In the genomic region with DNA sequence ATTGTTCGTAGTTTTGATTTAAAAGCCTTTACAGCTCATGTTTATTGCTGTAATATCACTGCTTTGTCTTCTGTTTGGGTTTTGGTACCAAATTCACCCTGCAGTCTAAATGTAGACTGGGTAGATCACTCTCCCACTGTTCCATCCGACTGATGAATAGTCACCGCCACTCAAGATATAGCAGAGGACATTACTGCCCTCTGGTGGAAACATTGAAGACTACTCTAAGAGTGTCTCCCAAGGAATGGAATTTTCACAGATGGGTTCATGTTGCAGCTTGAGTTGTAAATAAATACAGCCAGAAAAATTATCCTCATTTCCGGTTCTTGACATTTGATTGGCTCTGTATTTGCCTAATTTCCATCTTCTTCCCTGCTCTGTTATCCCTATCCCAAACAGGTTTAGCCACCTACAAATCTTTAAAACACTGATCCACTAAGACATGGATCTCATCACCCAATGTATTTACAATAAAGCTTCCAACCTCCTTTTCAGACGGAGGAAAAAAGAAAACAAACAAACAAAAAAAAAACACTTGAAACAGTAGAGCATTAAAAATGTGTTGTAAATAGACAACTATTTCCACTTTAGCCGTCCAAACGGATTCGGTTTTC, we compare ENCODE assay signal across 9 cellular contexts.
DNase-seq lines count a peak whose midpoint lies in the region; ATAC-seq and TF ChIP-seq lines count a peak whose summit lies in the region.
"Had no signal": no experiment of that assay in that cellular context is flagged by ENCODE, and none has a peak within 500 bp of the region (broad histone marks: within the 10 kb centered on the region; RNA-seq: fewer than 3 reads in every experiment).

No MANE protein-coding gene starts in this region.

- no peaks in the 10 kb centered on the region for H3K27me3 Mint-ChIP-seq in activated naive CD4-positive, alpha-beta T cell treated with anti-CD3 and anti-CD28 coated beads for 36 hours (ENCODE audit: low read depth)
- H3K27me3 Mint-ChIP-seq: memory B cell had no signal

- H3K9me3 ChIP-seq in tibial nerve, result no peaks in the 10 kb centered on the region

- CTCF ChIA-PET in activated naive CD4-positive, alpha-beta T cell treated with anti-CD3 and anti-CD28 coated beads for 36 hours (lab: Charles Lee), result interaction anchor here (0.6 to 3.0 kb wide), 6 partner anchors 10 to 776 kb away, joined by 3 to 10 read pairs (median 4); no protein-coding TSS in a partner anchor

- no peak overlapping the region for H3K4me3 ChIP-seq in tibial nerve

- 23 to 25% methylated on average over 8 of the region's 8 CpGs for WGBS in tibial nerve, 2 donors

- peaks cover 0 to 7% (median 0%) of the 10 kb centered on the region in 4 donors for H3K4me1 ChIP-seq in tibial nerve

- H3K4me3 Mint-ChIP-seq in activated naive CD4-positive, alpha-beta T cell treated with anti-CD3 and anti-CD28 coated beads for 36 hours, result no peak overlapping the region
- H3K4me3 Mint-ChIP-seq: memory B cell had no signal

- H3K27ac Mint-ChIP-seq in activated naive CD4-positive, alpha-beta T cell treated with anti-CD3 and anti-CD28 coated beads for 36 hours, result no peak overlapping the region
- H3K27ac Mint-ChIP-seq: memory B cell had no signal

- H3K36me3 Mint-ChIP-seq in activated naive CD4-positive, alpha-beta T cell treated with anti-CD3 and anti-CD28 coated beads for 36 hours (ENCODE audit: low read depth), result no peaks in the 10 kb centered on the region
- H3K36me3 Mint-ChIP-seq: memory B cell had no signal

- TF ChIP-seq CTCF in tibial nerve (IDR thresholded peaks at IDR 0.05), result peak; percentile 58 to 80 (median 73)

- peak; percentile 88 for ATAC-seq in GM21717 (IDR thresholded peaks at IDR 0.05; ENCODE audit: unreplicated experiment)

- no peaks in the 10 kb centered on the region for H3K27me3 ChIP-seq in tibial nerve

- H3K27ac ChIP-seq in tibial nerve, result no peak overlapping the region

- no peaks in the 10 kb centered on the region for H3K4me1 Mint-ChIP-seq in activated naive CD4-positive, alpha-beta T cell treated with anti-CD3 and anti-CD28 coated beads for 36 hours (ENCODE audit: low read depth)
- H3K4me1 Mint-ChIP-seq: memory B cell had no signal

- no peak for TF ChIP-seq EP300 in tibial nerve (IDR thresholded peaks at IDR 0.05)

- TF ChIP-seq POLR2A in tibial nerve (IDR thresholded peaks at IDR 0.05), result no peak

- H3K9me3 Mint-ChIP-seq in activated naive CD4-positive, alpha-beta T cell treated with anti-CD3 and anti-CD28 coated beads for 36 hours, result no peaks in the 10 kb centered on the region

- intact Hi-C loops in activated naive CD4-positive, alpha-beta T cell treated with anti-CD3 and anti-CD28 coated beads for 36 hours (cut with micrococcal nuclease), result loop anchor here (1.0 to 2.0 kb wide), 5 partner anchors 182 to 965 kb away; no protein-coding TSS in a partner anchor

- H3K36me3 ChIP-seq in tibial nerve, result no peaks in the 10 kb centered on the region

- DNase-seq in activated naive CD4-positive, alpha-beta T cell treated with anti-CD3 and anti-CD28 coated beads for 36 hours, result peak; percentile 7
- DNase-seq in activated naive CD4-positive, alpha-beta T cell treated with Interleukin-2 at 50 U/mL for 16 hours, result no peak
- DNase-seq in HPDE6-E6E7 (ENCODE audit: extremely low spot score), result peak; percentile 73
- peak; percentile 25 for DNase-seq in NOMO-1 treated with dmso at 0.1 percent for 144 hours (lab: John Stamatoyannopoulos, UW; ENCODE audit: unreplicated experiment)
- peak; percentile 27 for DNase-seq in central memory CD4-positive, alpha-beta T cell
- DNase-seq in kidney tubule cell (ENCODE audit: low spot score), result peak; percentile 85
- peak in 1 of 2 donors; percentile 37 for DNase-seq in tibial nerve (ENCODE audit: low spot score in 2 of 2)
